ENCODE assay signal across 18 cellular contexts in genomic region chr10:132996603-132997343, GRCh38. TPM values are rescaled to one million over a fixed set of nuclear protein-coding genes. Genes with fewer than 3 reads are reported as not detected.
DNase-seq lines count a peak whose midpoint lies in the region; ATAC-seq and TF ChIP-seq lines count a peak whose summit lies in the region.
"Had no signal": no experiment of that assay in that cellular context is flagged by ENCODE, and none has a peak within 500 bp of the region (broad histone marks: within the 10 kb centered on the region; RNA-seq: fewer than 3 reads in every experiment).

No MANE protein-coding gene starts in this region.

- H3F3A ChIP-seq in SK-N-SH (replicated peaks; ENCODE audit: insufficient read depth): no peaks in the 10 kb centered on the region

- no peaks in the 10 kb centered on the region for H3K79me2 ChIP-seq in SK-N-SH (ENCODE audit: insufficient read depth)

- no peak overlapping the region for H2AK5ac ChIP-seq in neuronal stem cell (ENCODE audit: low read depth, low read length)

- H2BK120ac ChIP-seq in neuronal stem cell (ENCODE audit: low read depth, low read length): no peak overlapping the region

- no peak overlapping the region for H3K4ac ChIP-seq in neuronal stem cell (ENCODE audit: low read length)

- no peak overlapping the region for H2BK15ac ChIP-seq in neuronal stem cell (ENCODE audit: low read length)

- H4K91ac ChIP-seq in neuronal stem cell (ENCODE audit: low read depth, low read length, poor library complexity): no peak overlapping the region

- peak overlapping the region; percentile 41 for H3K18ac ChIP-seq in neuronal stem cell (ENCODE audit: low read length)

- peaks cover 5% of the 10 kb centered on the region for H3K4me1 Mint-ChIP-seq in dendritic cell treated with granulocyte-macrophage colony-stimulating factor and Interleukin-4, amounts not matched to agents 40 ng/mL and 50 ng/mL, for 4 days (ENCODE audit: low read depth)
- H3K4me1 Mint-ChIP-seq in activated CD4-positive, alpha-beta T cell treated with anti-CD3 and anti-CD28 coated beads for 36 hours: no peaks in the 10 kb centered on the region
- H3K4me1 Mint-ChIP-seq: CD14-positive monocyte; CD4-positive, alpha-beta memory T cell; GM23338 had no signal

- POLR2A ChIA-PET in SK-N-SH (lab: Yijun Ruan, JAX): no interaction called here
- POLR2A ChIA-PET in activated CD4-positive, alpha-beta T cell treated with anti-CD3 and anti-CD28 coated beads for 36 hours (lab: Charles Lee): no interaction called here

- 56% methylated on average over 22 of the region's 27 CpGs for WGBS in SK-N-SH (ENCODE audit: low lambda C conversion rate)
- WGBS in neuronal stem cell (ENCODE audit: extremely low coverage in 2 of 2, insufficient read length in 2 of 2, insufficient replicate concordance in 1 of 2), 2 donors: no CpG with 5 or more reads among the region's 27 CpGs

- H3K4me1 ChIP-seq in SK-N-SH (ENCODE audit: control insufficient read depth in 1 of 2, insufficient read depth in 2 of 2, low read depth in 1 of 2, low read length in 1 of 2) (peaks cover 0 to 24% of the 10 kb centered on the region in 2 experiments; a peak in 1 of 4 replicates), BLaER1 (peaks cover 38% of the 10 kb centered on the region), neuronal stem cell (ENCODE audit: control insufficient read depth in 2 of 2, insufficient read depth in 1 of 2, low read depth in 1 of 2, low read length in 2 of 2) (peaks cover under 1 to 4% of the 10 kb centered on the region in 2 donors)
- H3K4me1 ChIP-seq: A549 had no signal

- H3K27me3 ChIP-seq in SK-N-SH (ENCODE audit: insufficient read depth) (no peaks in the 10 kb centered on the region), BLaER1 (no peaks in the 10 kb centered on the region), neuronal stem cell (ENCODE audit: control insufficient read depth in 3 of 3, insufficient read depth in 3 of 3, low read depth in 1 of 3, low read length in 3 of 3) (peaks cover 0 to 54% (median 0%) of the 10 kb centered on the region in 3 experiments)

- H3K4me3 ChIP-seq in SK-N-SH (ENCODE audit: low read depth in 2 of 2, low read length in 1 of 2) (no peak overlapping the region), BLaER1 (no peak overlapping the region), neuronal stem cell (ENCODE audit: low read length in 2 of 2) (no peak overlapping the region)
- H3K4me3 ChIP-seq: A549, GM23338 had no signal

- intact Hi-C loops in dendritic cell treated with granulocyte-macrophage colony-stimulating factor and Interleukin-4, amounts not matched to agents 40 ng/mL and 50 ng/mL, for 4 days (cut with micrococcal nuclease): no loop called here
- intact Hi-C loops in activated CD4-positive, alpha-beta T cell treated with anti-CD3 and anti-CD28 coated beads for 36 hours (cut with DNase I, micrococcal nuclease): no loop called here

- TF ChIP-seq EP300 in SK-N-SH (IDR thresholded peaks at IDR 0.05; ENCODE audit: borderline replicate concordance in 1 of 2, low read depth in 1 of 2, low read length in 1 of 2): no peak

- peaks cover 2% of the 10 kb centered on the region for H3K79me1 ChIP-seq in neuronal stem cell (ENCODE audit: low read depth, low read length)

- no peak overlapping the region for H3K4me3 Mint-ChIP-seq in dendritic cell treated with granulocyte-macrophage colony-stimulating factor and Interleukin-4, amounts not matched to agents 40 ng/mL and 50 ng/mL, for 4 days
- H3K4me3 Mint-ChIP-seq in activated CD4-positive, alpha-beta T cell treated with anti-CD3 and anti-CD28 coated beads for 36 hours: no peak overlapping the region
- H3K4me3 Mint-ChIP-seq: CD14-positive monocyte; CD4-positive, alpha-beta memory T cell; GM23338 had no signal

- H2BK5ac ChIP-seq in neuronal stem cell (ENCODE audit: low read length): no peak overlapping the region

- no peak overlapping the region for H2AFZ ChIP-seq in SK-N-SH (ENCODE audit: low read depth)
- H2AFZ ChIP-seq in neuronal stem cell (ENCODE audit: low read length): no peak overlapping the region
- H2AFZ ChIP-seq: GM23338 had no signal

- no peak overlapping the region for H3K23ac ChIP-seq in neuronal stem cell (ENCODE audit: low read depth, low read length, poor library complexity)

- H4K8ac ChIP-seq in neuronal stem cell (ENCODE audit: low read depth, low read length): no peak overlapping the region

- peak; percentile 56 for DNase-seq in SK-N-SH
- DNase-seq in neuronal stem cell (ENCODE audit: low spot score): no peak
- DNase-seq in activated CD4-positive, alpha-beta T cell treated with anti-CD3 and anti-CD28 coated beads for 36 hours: no peak
- DNase-seq in NOMO-1 treated with DMSO at 0.1 percent for 48 hours (lab: John Stamatoyannopoulos, UW; ENCODE audit: unreplicated experiment): no peak
- DNase-seq: AML-193; CD4-positive, alpha-beta memory T cell; DMS153; DMS79; GDM1; HCEC 1CT had no signal

- no peaks in the 10 kb centered on the region for H3K9me2 ChIP-seq in SK-N-SH

- H3K9me3 Mint-ChIP-seq in dendritic cell treated with granulocyte-macrophage colony-stimulating factor and Interleukin-4, amounts not matched to agents 40 ng/mL and 50 ng/mL, for 4 days: no peaks in the 10 kb centered on the region
- H3K9me3 Mint-ChIP-seq in activated CD4-positive, alpha-beta T cell treated with anti-CD3 and anti-CD28 coated beads for 36 hours (ENCODE audit: low read depth): no peaks in the 10 kb centered on the region
- H3K9me3 Mint-ChIP-seq: GM23338 had no signal

- H2BK12ac ChIP-seq in neuronal stem cell (ENCODE audit: low read length): no peak overlapping the region

- TF ChIP-seq RAD21 in SK-N-SH (IDR thresholded peaks at IDR 0.05; ENCODE audit: low read length): no peak

- H3K9ac ChIP-seq in SK-N-SH (no peak overlapping the region), BLaER1 (no peak overlapping the region), neuronal stem cell (ENCODE audit: low read depth, low read length, poor library complexity) (no peak overlapping the region)

- TF ChIP-seq CTCF in SK-N-SH (IDR thresholded peaks at IDR 0.05): no peak

- H3K4me2 ChIP-seq in SK-N-SH: no peak overlapping the region
- H3K4me2 ChIP-seq in BLaER1: peak overlapping the region; percentile 16; the same call in 1 of the 2 replicates
- H3K4me2 ChIP-seq in neuronal stem cell (ENCODE audit: insufficient read depth, low read length, poor library complexity, severe bottlenecking): no peak overlapping the region
- H3K4me2 ChIP-seq: A549, GM23338 had no signal

- CTCF ChIA-PET in SK-N-SH (lab: Yijun Ruan, JAX): interaction anchor here (1.4 kb wide), 1 partner anchor 9 kb away, joined by 3 read pairs; no protein-coding TSS in a partner anchor
- CTCF ChIA-PET in activated CD4-positive, alpha-beta T cell treated with anti-CD3 and anti-CD28 coated beads for 36 hours (lab: Charles Lee): no interaction called here

- no peak for ATAC-seq in SK-N-SH treated with all-trans-retinoic acid at 6 μM for 48 hours
- ATAC-seq in activated CD4-positive, alpha-beta T cell treated with anti-CD3 and anti-CD28 coated beads for 36 hours: no peak
- ATAC-seq: A549, GM23338 had no signal

- H3K36me3 ChIP-seq in SK-N-SH (replicated peaks in 1 of 2; ENCODE audit: control insufficient read depth in 1 of 2, insufficient read depth in 2 of 2, low read length in 1 of 2) (no peaks in the 10 kb centered on the region), BLaER1 (no peaks in the 10 kb centered on the region), neuronal stem cell (replicated peaks in 1 of 2; ENCODE audit: control insufficient read depth in 2 of 2, insufficient read depth in 2 of 2, low read length in 2 of 2) (no peaks in the 10 kb centered on the region)

- H4K20me1 ChIP-seq in SK-N-SH (ENCODE audit: insufficient read depth): no peaks in the 10 kb centered on the region
- H4K20me1 ChIP-seq in BLaER1: no peaks in the 10 kb centered on the region

- H3K27me3 Mint-ChIP-seq in dendritic cell treated with granulocyte-macrophage colony-stimulating factor and Interleukin-4, amounts not matched to agents 40 ng/mL and 50 ng/mL, for 4 days: peaks cover 50% of the 10 kb centered on the region
- no peaks in the 10 kb centered on the region for H3K27me3 Mint-ChIP-seq in activated CD4-positive, alpha-beta T cell treated with anti-CD3 and anti-CD28 coated beads for 36 hours

- H3K9me3 ChIP-seq in SK-N-SH: no peaks in the 10 kb centered on the region
- no peaks in the 10 kb centered on the region for H3K9me3 ChIP-seq in BLaER1
- H3K9me3 ChIP-seq in neuronal stem cell (replicated peaks in 1 of 2; ENCODE audit: control insufficient read depth in 2 of 2, insufficient read depth in 1 of 2, low read depth in 1 of 2, low read length in 2 of 2): peaks cover 0 to 4% of the 10 kb centered on the region in 2 donors
- H3K9me3 ChIP-seq: A549 had no signal

- H3K14ac ChIP-seq in neuronal stem cell (ENCODE audit: low read length): no peak overlapping the region

- H3K27ac Mint-ChIP-seq in dendritic cell treated with granulocyte-macrophage colony-stimulating factor and Interleukin-4, amounts not matched to agents 40 ng/mL and 50 ng/mL, for 4 days: peak overlapping the region; percentile 18
- no peak overlapping the region for H3K27ac Mint-ChIP-seq in activated CD4-positive, alpha-beta T cell treated with anti-CD3 and anti-CD28 coated beads for 36 hours
- H3K27ac Mint-ChIP-seq: CD4-positive, alpha-beta memory T cell; GM23338 had no signal

- H3K27ac ChIP-seq in SK-N-SH (ENCODE audit: low read depth in 2 of 2, low read length in 1 of 2) (no peak overlapping the region), BLaER1 (no peak overlapping the region), neuronal stem cell (replicated peaks; ENCODE audit: low read length) (no peak overlapping the region)
- H3K27ac ChIP-seq: 22Rv1, A549, HL-60 had no signal

- H3K36me3 Mint-ChIP-seq in dendritic cell treated with granulocyte-macrophage colony-stimulating factor and Interleukin-4, amounts not matched to agents 40 ng/mL and 50 ng/mL, for 4 days (ENCODE audit: low read depth): no peaks in the 10 kb centered on the region
- no peaks in the 10 kb centered on the region for H3K36me3 Mint-ChIP-seq in activated CD4-positive, alpha-beta T cell treated with anti-CD3 and anti-CD28 coated beads for 36 hours (ENCODE audit: low read depth)
- H3K36me3 Mint-ChIP-seq: CD14-positive monocyte; CD4-positive, alpha-beta memory T cell had no signal

TF ChIP-seq in SK-N-SH treated with all-trans-retinoic acid at 6 μM for 48 hours, 23 proteins besides CTCF, POLR2A, EP300 and RAD21 (continues in another document):
- TF ChIP-seq PPARA (CRISPR knock-in tag; IDR thresholded peaks at IDR 0.05; ENCODE audit: borderline replicate concordance): no peak

RNA-seq across cellular contexts. Expression of gene CFAP46, which starts 54.4 kb away (rescaled TPM):
- polyA plus RNA-seq in SK-N-SH (2012; rRNA removed): 3.9 and 4.9 TPM in 2 replicates
- 3.8 and 4.1 TPM in 2 replicates for polyA plus RNA-seq in SK-N-SH (2012; cell fraction: cytosol; rRNA removed)
- polyA plus RNA-seq in SK-N-SH (2012; cell fraction: nucleus; rRNA removed): 9.4 and 11.4 TPM in 2 replicates
- polyA plus RNA-seq in neuronal stem cell (2013, experiment 1 of 2): 1.5 TPM
- 1.4 TPM for polyA plus RNA-seq in neuronal stem cell (2013, experiment 2 of 2)
- under 1 TPM; 0.16 to 0.21 TPM for total RNA-seq in activated CD4-positive, alpha-beta T cell treated with anti-CD3 and anti-CD28 coated beads for 36 hours
- total RNA-seq: CD4-positive, alpha-beta memory T cell had no signal
- polyA plus RNA-seq: CD14-positive monocyte; CD4-positive, alpha-beta memory T cell had no signal
